ENCODE assay signal across 1 cellular context in the genomic region with DNA sequence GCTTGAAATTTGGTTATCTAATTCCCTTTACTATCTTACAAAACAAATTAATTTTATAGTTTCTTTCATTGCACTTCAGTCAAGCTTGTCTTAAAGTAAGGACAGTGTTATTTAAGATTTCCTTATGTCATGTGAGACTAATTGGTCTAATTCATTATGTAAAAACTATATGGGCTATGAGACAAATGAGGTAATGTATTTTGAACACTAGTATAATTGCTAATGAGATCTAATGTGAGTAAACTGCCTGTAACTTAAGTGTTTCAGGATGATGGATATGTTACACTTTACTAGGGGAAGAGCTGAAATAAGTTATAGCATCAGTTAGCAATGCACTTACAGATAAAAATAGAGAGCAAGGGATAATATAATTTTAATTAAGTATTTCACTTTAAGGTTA.
A peak's percentile ranks its signal among the peaks of the same experiment; 100 is the strongest.
TF ChIP-seq lines count a peak whose summit lies in the region.

No MANE protein-coding gene starts in this region.

TF ChIP-seq in HEK293, 187 proteins besides CTCF, POLR2A, EP300 and RAD21 (continued from another document):
- peak; percentile 38; the same call in 1 of the 2 replicates for TF ChIP-seq ATF2 (tag by site-specific recombination; IDR thresholded peaks at IDR 0.05; ENCODE audit: low read depth)
- no peak; the same call in 1 of the 2 replicates for TF ChIP-seq SP3 (tag by site-specific recombination; IDR thresholded peaks at IDR 0.05)
- no peak for TF ChIP-seq ZFP3 (tag by site-specific recombination; IDR thresholded peaks at IDR 0.05; ENCODE audit: low read depth)
- no peak for TF ChIP-seq ZNF596 (tag by site-specific recombination; IDR thresholded peaks at IDR 0.05)
- TF ChIP-seq GFI1B (tag by site-specific recombination; IDR thresholded peaks at IDR 0.05) = no peak
- TF ChIP-seq ZNF548 (tag by site-specific recombination; IDR thresholded peaks at IDR 0.05) = no peak
- no peak for TF ChIP-seq ZNF670 (tag by site-specific recombination; IDR thresholded peaks at IDR 0.05; ENCODE audit: low read depth)
- no peak for TF ChIP-seq ZNF292 (tag by site-specific recombination; IDR thresholded peaks at IDR 0.05; ENCODE audit: borderline replicate concordance, low read depth)
- TF ChIP-seq ZNF394 (tag by site-specific recombination; IDR thresholded peaks at IDR 0.05; ENCODE audit: borderline replicate concordance) = peak; percentile 43; the same call in 1 of the 2 replicates
- TF ChIP-seq ZNF416 (tag by site-specific recombination; IDR thresholded peaks at IDR 0.05) = no peak
- no peak for TF ChIP-seq ZFP69B (tag by site-specific recombination; IDR thresholded peaks at IDR 0.05)
- TF ChIP-seq ZSCAN16 (tag by site-specific recombination; IDR thresholded peaks at IDR 0.05) = no peak
- TF ChIP-seq ZSCAN5A (tag by site-specific recombination; IDR thresholded peaks at IDR 0.05) = no peak
- peak; percentile 65 for TF ChIP-seq PRDM6 (tag by site-specific recombination; IDR thresholded peaks at IDR 0.05)
- TF ChIP-seq, protein P1, sequence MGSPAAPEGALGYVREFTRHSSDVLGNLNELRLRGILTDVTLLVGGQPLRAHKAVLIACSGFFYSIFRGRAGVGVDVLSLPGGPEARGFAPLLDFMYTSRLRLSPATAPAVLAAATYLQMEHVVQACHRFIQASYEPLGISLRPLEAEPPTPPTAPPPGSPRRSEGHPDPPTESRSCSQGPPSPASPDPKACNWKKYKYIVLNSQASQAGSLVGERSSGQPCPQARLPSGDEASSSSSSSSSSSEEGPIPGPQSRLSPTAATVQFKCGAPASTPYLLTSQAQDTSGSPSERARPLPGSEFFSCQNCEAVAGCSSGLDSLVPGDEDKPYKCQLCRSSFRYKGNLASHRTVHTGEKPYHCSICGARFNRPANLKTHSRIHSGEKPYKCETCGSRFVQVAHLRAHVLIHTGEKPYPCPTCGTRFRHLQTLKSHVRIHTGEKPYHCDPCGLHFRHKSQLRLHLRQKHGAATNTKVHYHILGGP (tag by site-specific recombination; IDR thresholded peaks at IDR 0.05) = no peak
- no peak for TF ChIP-seq KLF1 (tag by site-specific recombination; IDR thresholded peaks at IDR 0.05)
- no peak for TF ChIP-seq HOXC10 (CRISPR knock-in tag; IDR thresholded peaks at IDR 0.05)
- TF ChIP-seq ZNF211 (tag by site-specific recombination; IDR thresholded peaks at IDR 0.05; ENCODE audit: low read depth) = no peak
- TF ChIP-seq ZNF776 (tag by site-specific recombination; IDR thresholded peaks at IDR 0.05; ENCODE audit: borderline replicate concordance) = no peak
- TF ChIP-seq ZNF433 (tag by site-specific recombination; IDR thresholded peaks at IDR 0.05; ENCODE audit: low read depth) = no peak
- TF ChIP-seq, protein P2, sequence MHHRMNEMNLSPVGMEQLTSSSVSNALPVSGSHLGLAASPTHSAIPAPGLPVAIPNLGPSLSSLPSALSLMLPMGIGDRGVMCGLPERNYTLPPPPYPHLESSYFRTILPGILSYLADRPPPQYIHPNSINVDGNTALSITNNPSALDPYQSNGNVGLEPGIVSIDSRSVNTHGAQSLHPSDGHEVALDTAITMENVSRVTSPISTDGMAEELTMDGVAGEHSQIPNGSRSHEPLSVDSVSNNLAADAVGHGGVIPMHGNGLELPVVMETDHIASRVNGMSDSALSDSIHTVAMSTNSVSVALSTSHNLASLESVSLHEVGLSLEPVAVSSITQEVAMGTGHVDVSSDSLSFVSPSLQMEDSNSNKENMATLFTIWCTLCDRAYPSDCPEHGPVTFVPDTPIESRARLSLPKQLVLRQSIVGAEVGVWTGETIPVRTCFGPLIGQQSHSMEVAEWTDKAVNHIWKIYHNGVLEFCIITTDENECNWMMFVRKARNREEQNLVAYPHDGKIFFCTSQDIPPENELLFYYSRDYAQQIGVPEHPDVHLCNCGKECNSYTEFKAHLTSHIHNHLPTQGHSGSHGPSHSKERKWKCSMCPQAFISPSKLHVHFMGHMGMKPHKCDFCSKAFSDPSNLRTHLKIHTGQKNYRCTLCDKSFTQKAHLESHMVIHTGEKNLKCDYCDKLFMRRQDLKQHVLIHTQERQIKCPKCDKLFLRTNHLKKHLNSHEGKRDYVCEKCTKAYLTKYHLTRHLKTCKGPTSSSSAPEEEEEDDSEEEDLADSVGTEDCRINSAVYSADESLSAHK (tag by site-specific recombination; IDR thresholded peaks at IDR 0.05) = no peak
- TF ChIP-seq YY2 (tag by site-specific recombination; IDR thresholded peaks at IDR 0.05) = no peak
- TF ChIP-seq HOXD13 (CRISPR knock-in tag; IDR thresholded peaks at IDR 0.05; ENCODE audit: borderline replicate concordance) = no peak
- no peak for TF ChIP-seq ZNF248 (tag by site-specific recombination; IDR thresholded peaks at IDR 0.05)
- TF ChIP-seq ZNF639 (tag by site-specific recombination; IDR thresholded peaks at IDR 0.05) = no peak
